Comparison of ENCODE assay signal across 16 cellular contexts in genomic region chr14:93039649-93040315, GRCh38.
DNase-seq lines count a peak whose midpoint lies in the region; ATAC-seq, FAIRE-seq and TF ChIP-seq lines count a peak whose summit lies in the region.
"Had no signal": no experiment of that assay in that cellular context is flagged by ENCODE, and none has a peak within 500 bp of the region (broad histone marks: within the 10 kb centered on the region; RNA-seq: fewer than 3 reads in every experiment).

No MANE protein-coding gene starts in this region.

- in situ Hi-C loops in astrocyte of the cerebellum (cut with HindIII; ENCODE audit: low sequenced_read_pairs): loop anchor here (5.0 kb wide), 1 partner anchor 53 kb away; no protein-coding TSS in a partner anchor

- DNase-seq in GM19239 (ENCODE audit: insufficient read length, low spot score) (no peak), astrocyte of the cerebellum (ENCODE audit: low read depth) (peak; percentile 51), immature natural killer cell (no peak), superior temporal gyrus (ENCODE audit: extremely low spot score) (no peak), NCI-H2029 treated with DMSO at 0.1 percent for 48 hours (lab: John Stamatoyannopoulos, UW) (no peak), DMS 273 treated with DMSO at 0.1 percent for 48 hours (lab: John Stamatoyannopoulos, UW) (no peak)
- DNase-seq in stimulated activated naive CD8-positive, alpha-beta T cell treated with anti-CD3 and anti-CD28 coated beads, Interleukin-15, amount 100 ng/mL, for 72 hours: no peak
- no peak for DNase-seq in effector CD8-positive, alpha-beta T cell (lab: John Stamatoyannopoulos, UW)
- DNase-seq: DMS153; mesendoderm; NCI-H1105; NCI-H774; stimulated activated CD8-positive, alpha-beta memory T cell treated with anti-CD3 and anti-CD28 coated beads, Interleukin-4, amount 100 ng/mL, for 48 hours had no signal

- no peak for ATAC-seq in stimulated activated naive CD8-positive, alpha-beta T cell treated with anti-CD3 and anti-CD28 coated beads, Interleukin-15, amount 100 ng/mL, for 72 hours

- H3K4me3 Mint-ChIP-seq in immature natural killer cell: peak overlapping the region in 1 of 5 donors; percentile 23
- H3K4me3 Mint-ChIP-seq in stimulated activated naive CD8-positive, alpha-beta T cell treated with anti-CD3 and anti-CD28 coated beads, Interleukin-15, amount 100 ng/mL, for 72 hours: no peak overlapping the region
- H3K4me3 Mint-ChIP-seq: T-helper 1 cell treated with Interleukin-12 subunit alpha and Interleukin-12 subunit beta and Interleukin-4 antibody, amounts not matched to agents 30 μg/mL and 1 μg/mL, for 36 hours had no signal

- H3K27me3 Mint-ChIP-seq in immature natural killer cell (ENCODE audit: low read depth in 3 of 3): peaks cover 2 to 9% (median 4%) of the 10 kb centered on the region in 3 donors
- H3K27me3 Mint-ChIP-seq in stimulated activated naive CD8-positive, alpha-beta T cell treated with anti-CD3 and anti-CD28 coated beads, Interleukin-15, amount 100 ng/mL, for 72 hours: no peaks in the 10 kb centered on the region

- H3K4me3 ChIP-seq in astrocyte of the cerebellum (ENCODE audit: low read depth, low read length): no peak overlapping the region
- H3K4me3 ChIP-seq: gastrocnemius medialis, skin epidermis had no signal

- peaks cover 80 to 91% of the 10 kb centered on the region in 2 donors for H3K4me1 Mint-ChIP-seq in immature natural killer cell
- H3K4me1 Mint-ChIP-seq in stimulated activated naive CD8-positive, alpha-beta T cell treated with anti-CD3 and anti-CD28 coated beads, Interleukin-15, amount 100 ng/mL, for 72 hours: peaks cover 84% of the 10 kb centered on the region

- peak overlapping the region; percentile 74 to 93 (median 86) for H3K27ac Mint-ChIP-seq in immature natural killer cell
- peak overlapping the region; percentile 12 to 90 for H3K27ac Mint-ChIP-seq in stimulated activated naive CD8-positive, alpha-beta T cell treated with anti-CD3 and anti-CD28 coated beads, Interleukin-15, amount 100 ng/mL, for 72 hours
- H3K27ac Mint-ChIP-seq: T-helper 1 cell treated with Interleukin-12 subunit alpha and Interleukin-12 subunit beta and Interleukin-4 antibody, amounts not matched to agents 30 μg/mL and 1 μg/mL, for 36 hours had no signal

- H3K36me3 Mint-ChIP-seq in immature natural killer cell: no peaks in the 10 kb centered on the region

- TF ChIP-seq CTCF in astrocyte of the cerebellum (IDR thresholded peaks at IDR 0.05; ENCODE audit: low read depth, low read length, missing control alignments): no peak

- H3K9me3 Mint-ChIP-seq in immature natural killer cell: no peaks in the 10 kb centered on the region
- no peaks in the 10 kb centered on the region for H3K9me3 Mint-ChIP-seq in stimulated activated naive CD8-positive, alpha-beta T cell treated with anti-CD3 and anti-CD28 coated beads, Interleukin-15, amount 100 ng/mL, for 72 hours
- H3K9me3 Mint-ChIP-seq: T-helper 1 cell treated with Interleukin-12 subunit alpha and Interleukin-12 subunit beta and Interleukin-4 antibody, amounts not matched to agents 30 μg/mL and 1 μg/mL, for 36 hours had no signal

- peak; percentile 8 for FAIRE-seq in GM19239 (lab: Jason Lieb, UNC)
